ENCODE assay signal across 1 cellular context in genomic region chr13:46113596-46113995, GRCh38.
TF ChIP-seq lines count a peak whose summit lies in the region.

No MANE protein-coding gene starts in this region.

TF ChIP-seq in GM12878, 131 proteins besides CTCF, POLR2A, EP300 and RAD21 (continued from another document):
- TF ChIP-seq BCLAF1 (IDR thresholded peaks at IDR 0.05) (no peak), RELA (IDR thresholded peaks at IDR 0.05; ENCODE audit: borderline replicate concordance, partially characterized antibody) (no peak), CREB1 (IDR thresholded peaks at IDR 0.05; ENCODE audit: low read depth) (no peak), HCFC1 (IDR thresholded peaks at IDR 0.05; ENCODE audit: low read length) (no peak), HSF1 (IDR thresholded peaks at IDR 0.05; ENCODE audit: low read depth, low read length) (no peak), KLF5 (IDR thresholded peaks at IDR 0.05; ENCODE audit: partially characterized antibody) (no peak)
